In the genomic region with DNA sequence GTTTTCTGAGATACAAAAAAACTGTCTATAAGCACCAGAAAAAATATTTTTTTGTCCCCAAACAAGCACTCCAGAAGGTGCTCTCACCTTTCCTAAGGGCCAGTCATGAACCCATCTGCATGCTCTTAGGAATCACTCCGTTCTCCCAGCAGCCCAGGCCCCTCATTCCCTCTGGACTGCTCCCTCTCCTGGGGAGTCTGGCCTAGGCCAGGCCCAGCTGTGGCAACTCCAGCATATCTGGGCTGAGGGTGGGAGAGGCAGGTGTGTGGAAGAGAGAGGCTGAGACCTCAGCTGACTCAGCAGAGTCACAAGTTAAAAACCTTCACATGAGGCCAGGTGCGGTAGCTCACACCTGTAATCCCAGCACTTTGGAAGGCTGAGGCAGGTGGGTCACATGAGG, we compare ENCODE assay signal across 18 cellular contexts. TPM values are rescaled to one million over a fixed set of nuclear protein-coding genes. Genes with fewer than 3 reads are reported as not detected.
DNase-seq lines count a peak whose midpoint lies in the region; ATAC-seq, FAIRE-seq and TF ChIP-seq lines count a peak whose summit lies in the region.
"Had no signal": no experiment of that assay in that cellular context is flagged by ENCODE, and none has a peak within 500 bp of the region (broad histone marks: within the 10 kb centered on the region; RNA-seq: fewer than 3 reads in every experiment).

No MANE protein-coding gene starts in this region.

- TF ChIP-seq RAD21 in H1 (IDR thresholded peaks at IDR 0.05 in 1 of 2, conservative IDR thresholded peaks at IDR 0.05 in 1 of 2; ENCODE audit: low read depth in 2 of 2, low read length in 2 of 2): peak; percentile 17 to 38; a peak in 3 of 4 replicates

- H3K9me2 ChIP-seq in PC-9 (ENCODE audit: insufficient read depth): no peaks in the 10 kb centered on the region

- no peak for FAIRE-seq in H1 (lab: Jason Lieb, UNC)

- H3K56ac ChIP-seq in H1 (replicated peaks; ENCODE audit: insufficient read length, low read depth, low read length): no peak overlapping the region

- H3K18ac ChIP-seq in H1 (ENCODE audit: extremely low read depth, low read length): no peak overlapping the region

- no peak overlapping the region for H3K14ac ChIP-seq in H1 (ENCODE audit: insufficient read length)

- H2AK5ac ChIP-seq in H1 (ENCODE audit: low read depth, low read length): no peak overlapping the region

- TF ChIP-seq CTCF in H1 (IDR thresholded peaks at IDR 0.05; ENCODE audit: control extremely low read depth in 1 of 3, insufficient read depth in 1 of 3, low read depth in 1 of 3, low read length in 3 of 3): peak; percentile 23 to 42 (median 27); a peak in 3 of 4 replicates
- TF ChIP-seq CTCF in PC-9 (conservative IDR thresholded peaks at IDR 0.05): no peak

- no peak for DNase-seq in activated CD4-positive, alpha-beta T cell treated with anti-CD3 and anti-CD28 coated beads for 36 hours
- no peak for DNase-seq in activated CD4-positive, alpha-beta T cell treated with anti-CD3 and anti-CD28 coated beads for 4 hours
- DNase-seq in NCI-H510A (lab: John Stamatoyannopoulos, UW) (peak; percentile 56), H1 (ENCODE audit: low read depth in 1 of 2, low spot score in 2 of 2) (no peak), PC-9 (no peak)
- DNase-seq in stimulated activated naive B cell treated with anti-CD40 and anti-IgM and Interleukin-4, amounts not matched to agents 10 μg/mL and 1 μg/mL and 100 μg/mL, for 72 hours: no peak
- DNase-seq: activated naive CD8-positive, alpha-beta T cell treated with anti-CD3 and anti-CD28 coated beads, Interleukin-2, amount 10 ng/mL, durations not matched to agents 7 days and 5 days; CD4-positive, alpha-beta memory T cell; DMS79 treated with DMSO at 0.1 percent for 48 hours; effector memory CD4-positive, alpha-beta T cell; NCI-H1436 treated with DMSO at 0.1 percent for 48 hours; stimulated activated CD4-positive, alpha-beta T cell treated with anti-CD3 and anti-CD28 coated beads, Interleukin-2, amount 100 ng/mL, for 24 hours; stimulated activated naive CD4-positive, alpha-beta T cell treated with Interleukin-2 at 50 U/mL for 16 hours had no signal

- TF ChIP-seq POLR2A in H1 (IDR thresholded peaks at IDR 0.05; ENCODE audit: control extremely low read depth in 1 of 2, low read depth in 2 of 2, low read length in 2 of 2): no peak

- H3K27me3 Mint-ChIP-seq in activated CD4-positive, alpha-beta T cell treated with anti-CD3 and anti-CD28 coated beads for 36 hours: no peaks in the 10 kb centered on the region
- H3K27me3 Mint-ChIP-seq in stimulated activated naive B cell treated with anti-CD40 and anti-IgM and Interleukin-4, amounts not matched to agents 10 μg/mL and 1 μg/mL and 100 μg/mL, for 72 hours: no peaks in the 10 kb centered on the region
- H3K27me3 Mint-ChIP-seq: activated naive CD8-positive, alpha-beta T cell treated with anti-CD3 and anti-CD28 coated beads, Interleukin-2, amount 10 ng/mL, durations not matched to agents 7 days and 5 days; CD4-positive, alpha-beta memory T cell had no signal

- no peaks in the 10 kb centered on the region for H3K27me3 ChIP-seq in H1 (replicated peaks in 1 of 4; ENCODE audit: control insufficient read depth in 3 of 4, extremely low read depth in 1 of 4, insufficient read depth in 3 of 4, low read length in 3 of 4)
- no peaks in the 10 kb centered on the region for H3K27me3 ChIP-seq in PC-9 (ENCODE audit: insufficient read depth, low read depth)
- H3K27me3 ChIP-seq: tibial artery had no signal

- peaks cover 18% of the 10 kb centered on the region for H3K4me1 Mint-ChIP-seq in activated CD4-positive, alpha-beta T cell treated with anti-CD3 and anti-CD28 coated beads for 36 hours
- H3K4me1 Mint-ChIP-seq in stimulated activated naive B cell treated with anti-CD40 and anti-IgM and Interleukin-4, amounts not matched to agents 10 μg/mL and 1 μg/mL and 100 μg/mL, for 72 hours: peaks cover 18 to 23% of the 10 kb centered on the region in 2 donors
- H3K4me1 Mint-ChIP-seq: CD4-positive, alpha-beta memory T cell had no signal

- no peak overlapping the region for H2BK120ac ChIP-seq in H1 (replicated peaks; ENCODE audit: low read depth, low read length)

- CTCF ChIA-PET in activated CD4-positive, alpha-beta T cell treated with anti-CD3 and anti-CD28 coated beads for 36 hours (lab: Charles Lee): no interaction called here
- CTCF ChIA-PET in H1 (lab: Charles Lee; ENCODE audit: partially characterized antibody): interaction anchor here (0.7 to 7.4 kb wide), 3 partner anchors 8 to 207 kb away, joined by 3 to 43 read pairs (median 5); no protein-coding TSS in a partner anchor
- CTCF ChIA-PET in PC-9 (lab: Charles Lee): no interaction called here

- no peak overlapping the region for H4K8ac ChIP-seq in H1 (ENCODE audit: extremely low read depth, insufficient read depth, low read length)

- H4K20me1 ChIP-seq in H1 (replicated peaks in 1 of 2; ENCODE audit: control insufficient read depth in 1 of 2, insufficient read depth in 2 of 2, low read length in 2 of 2): no peaks in the 10 kb centered on the region
- H4K20me1 ChIP-seq in PC-9 (ENCODE audit: insufficient read depth): no peaks in the 10 kb centered on the region

- POLR2A ChIA-PET in activated CD4-positive, alpha-beta T cell treated with anti-CD3 and anti-CD28 coated beads for 36 hours (lab: Charles Lee): no interaction called here
- POLR2A ChIA-PET in H1 (lab: Charles Lee; ENCODE audit: partially characterized antibody): interaction anchor here (0.6 kb wide), 1 partner anchor 224 kb away, joined by 3 read pairs; no protein-coding TSS in a partner anchor
- POLR2A ChIA-PET in PC-9 (lab: Charles Lee; ENCODE audit: unreplicated experiment): no interaction called here

- peaks cover 17% of the 10 kb centered on the region for H3K36me3 Mint-ChIP-seq in activated CD4-positive, alpha-beta T cell treated with anti-CD3 and anti-CD28 coated beads for 36 hours (ENCODE audit: low read depth)
- H3K36me3 Mint-ChIP-seq in stimulated activated naive B cell treated with anti-CD40 and anti-IgM and Interleukin-4, amounts not matched to agents 10 μg/mL and 1 μg/mL and 100 μg/mL, for 72 hours: peaks cover 49 to 57% of the 10 kb centered on the region in 2 donors

- H3K36me3 ChIP-seq in H1 (ENCODE audit: control insufficient read depth in 2 of 4, insufficient read depth in 4 of 4, low read length in 3 of 4) (peaks cover 8 to 26% (median 14%) of the 10 kb centered on the region in 4 experiments; a peak in 7 of 8 replicates), PC-9 (ENCODE audit: low read depth) (no peaks in the 10 kb centered on the region)

- H3K23me2 ChIP-seq in H1 (ENCODE audit: low read depth, low read length): 0 out of 2 replicates have a peak, but pooled peaks cover 2% of the 10 kb centered on the region

- WGBS in H1 (ENCODE audit: extremely low coverage in 1 of 2, insufficient coverage in 1 of 2, insufficient read length in 1 of 2, insufficient replicate concordance in 2 of 2, low coverage in 1 of 2, low lambda C conversion rate in 2 of 2, missing lambda C conversion rate in 1 of 2), 2 experiments: 93% methylated on average over 2 of the region's 2 CpGs; no CpG with 5 or more reads in 1 of the 2 experiments

- no peak overlapping the region for H2BK15ac ChIP-seq in H1 (ENCODE audit: low read length)

- H3K4me1 ChIP-seq in H1 (replicated peaks in 1 of 4; ENCODE audit: control insufficient read depth in 3 of 4, insufficient read depth in 4 of 4, low read length in 3 of 4): peaks cover 9 to 22% (median 12%) of the 10 kb centered on the region in 4 experiments; a peak in 6 of 7 replicates
- H3K4me1 ChIP-seq in PC-9 (replicated peaks; ENCODE audit: insufficient read depth): no peaks in the 10 kb centered on the region

- H3K9ac ChIP-seq in H1 (replicated peaks in 1 of 4; ENCODE audit: extremely low read depth in 1 of 4, low read depth in 3 of 4, low read length in 3 of 4): no peak overlapping the region

- H3K4ac ChIP-seq in H1 (replicated peaks; ENCODE audit: insufficient read length, low read depth, low read length): no peak overlapping the region

- H3K79me1 ChIP-seq in H1 (ENCODE audit: low read depth, low read length): no peaks in the 10 kb centered on the region

- H3F3A ChIP-seq in PC-9 (ENCODE audit: insufficient read depth, low read depth): no peaks in the 10 kb centered on the region

- no TSS peak for BruUV-seq in PC-9 (replicated peaks; lab: Mats Ljungman, UMichigan)

- H3K9me3 ChIP-seq in H1 (ENCODE audit: insufficient read depth in 2 of 2, low read depth in 1 of 2, low read length in 1 of 2) (no peaks in the 10 kb centered on the region), PC-9 (ENCODE audit: insufficient read depth, low read depth) (no peaks in the 10 kb centered on the region)
- H3K9me3 ChIP-seq: tibial artery had no signal

- no peak overlapping the region for H4K91ac ChIP-seq in H1 (replicated peaks; ENCODE audit: insufficient read length, low read length)

- no peak overlapping the region for H3K27ac ChIP-seq in H1 (ENCODE audit: low read depth, low read length)
- no peak overlapping the region for H3K27ac ChIP-seq in PC-9
- H3K27ac ChIP-seq: tibial artery had no signal

- no peak overlapping the region for H3K23ac ChIP-seq in H1 (ENCODE audit: insufficient read length)

- H2AFZ ChIP-seq in H1 (ENCODE audit: low read length) (no peak overlapping the region), PC-9 (no peak overlapping the region)

- H3K4me3 Mint-ChIP-seq in activated CD4-positive, alpha-beta T cell treated with anti-CD3 and anti-CD28 coated beads for 36 hours: no peak overlapping the region
- H3K4me3 Mint-ChIP-seq in stimulated activated naive B cell treated with anti-CD40 and anti-IgM and Interleukin-4, amounts not matched to agents 10 μg/mL and 1 μg/mL and 100 μg/mL, for 72 hours: no peak overlapping the region
- H3K4me3 Mint-ChIP-seq: activated naive CD8-positive, alpha-beta T cell treated with anti-CD3 and anti-CD28 coated beads, Interleukin-2, amount 10 ng/mL, durations not matched to agents 7 days and 5 days; activated T-helper 1 cell treated with anti-CD3 and anti-CD28 coated beads, Interleukin-12 subunit alpha, Interleukin-12 subunit beta, Interleukin-2, Interleukin-4 antibody, amounts not matched to agents 30 ng/mL and 10 ng/mL and 1 ng/mL, durations not matched to agents 14 hours and 24 hours and 36 hours; CD4-positive, alpha-beta memory T cell had no signal

- H3K79me2 ChIP-seq in H1 (ENCODE audit: control insufficient read depth in 1 of 2, insufficient read depth in 2 of 2, low read length in 2 of 2) (no peaks in the 10 kb centered on the region), PC-9 (ENCODE audit: low read depth) (no peaks in the 10 kb centered on the region)

- no peak overlapping the region for H2BK20ac ChIP-seq in H1 (ENCODE audit: low read length)

- H3K4me2 ChIP-seq in H1 (ENCODE audit: insufficient read depth in 1 of 2, low read depth in 2 of 2, low read length in 2 of 2): no peak overlapping the region
- H3K4me2 ChIP-seq in PC-9: no peak overlapping the region

- peak overlapping the region; percentile 57 for H3K27ac Mint-ChIP-seq in activated CD4-positive, alpha-beta T cell treated with anti-CD3 and anti-CD28 coated beads for 36 hours
- peak overlapping the region; percentile 51 for H3K27ac Mint-ChIP-seq in stimulated activated naive B cell treated with anti-CD40 and anti-IgM and Interleukin-4, amounts not matched to agents 10 μg/mL and 1 μg/mL and 100 μg/mL, for 72 hours
- H3K27ac Mint-ChIP-seq: activated naive CD8-positive, alpha-beta T cell treated with anti-CD3 and anti-CD28 coated beads, Interleukin-2, amount 10 ng/mL, durations not matched to agents 7 days and 5 days; activated T-helper 1 cell treated with anti-CD3 and anti-CD28 coated beads, Interleukin-12 subunit alpha, Interleukin-12 subunit beta, Interleukin-2, Interleukin-4 antibody, amounts not matched to agents 30 ng/mL and 10 ng/mL and 1 ng/mL, durations not matched to agents 14 hours and 24 hours and 36 hours had no signal

- H4K5ac ChIP-seq in H1 (ENCODE audit: insufficient read length, low read depth, low read length): no peak overlapping the region

- H3K4me3 ChIP-seq in H1 (ENCODE audit: extremely low read depth in 1 of 4, insufficient read depth in 2 of 4, low read depth in 3 of 4, low read length in 4 of 4): no peak overlapping the region
- no peak overlapping the region for H3K4me3 ChIP-seq in PC-9
- H3K4me3 ChIP-seq: tibial artery had no signal

- H3K9me3 Mint-ChIP-seq in activated CD4-positive, alpha-beta T cell treated with anti-CD3 and anti-CD28 coated beads for 36 hours (ENCODE audit: low read depth): no peaks in the 10 kb centered on the region
- H3K9me3 Mint-ChIP-seq in stimulated activated naive B cell treated with anti-CD40 and anti-IgM and Interleukin-4, amounts not matched to agents 10 μg/mL and 1 μg/mL and 100 μg/mL, for 72 hours: no peaks in the 10 kb centered on the region
- H3K9me3 Mint-ChIP-seq: activated naive CD8-positive, alpha-beta T cell treated with anti-CD3 and anti-CD28 coated beads, Interleukin-2, amount 10 ng/mL, durations not matched to agents 7 days and 5 days; activated T-helper 1 cell treated with anti-CD3 and anti-CD28 coated beads, Interleukin-12 subunit alpha, Interleukin-12 subunit beta, Interleukin-2, Interleukin-4 antibody, amounts not matched to agents 30 ng/mL and 10 ng/mL and 1 ng/mL, durations not matched to agents 14 hours and 24 hours and 36 hours; CD4-positive, alpha-beta memory T cell had no signal

- H2BK5ac ChIP-seq in H1 (ENCODE audit: low read depth, low read length): no peak overlapping the region

- no peak for ATAC-seq in activated CD4-positive, alpha-beta T cell treated with anti-CD3 and anti-CD28 coated beads for 36 hours
- no peak for ATAC-seq in stimulated activated naive B cell treated with anti-CD40 and anti-IgM and Interleukin-4, amounts not matched to agents 10 μg/mL and 1 μg/mL and 100 μg/mL, for 72 hours (replicated peaks)
- ATAC-seq in HG03135 (IDR thresholded peaks at IDR 0.05; ENCODE audit: unreplicated experiment): no peak
- ATAC-seq in HG03095 (IDR thresholded peaks at IDR 0.05; ENCODE audit: unreplicated experiment): no peak
- ATAC-seq: left lobe of liver had no signal

- no peak for TF ChIP-seq EP300 in H1 (IDR thresholded peaks at IDR 0.05; ENCODE audit: borderline replicate concordance in 1 of 2, low read depth in 2 of 2, low read length in 2 of 2)

- no peak overlapping the region for H2BK12ac ChIP-seq in H1 (ENCODE audit: low read depth, low read length)

- intact Hi-C loops in activated CD4-positive, alpha-beta T cell treated with anti-CD3 and anti-CD28 coated beads for 36 hours (cut with DNase I, micrococcal nuclease): no loop called here
- intact Hi-C loops in PC-9 (cut with micrococcal nuclease; ENCODE audit: unreplicated experiment): no loop called here

RNA-seq across cellular contexts. Expression of gene TRAFD1, which starts 54.6 kb away (rescaled TPM):
- 10 to 100 TPM; 52.5 to 54.1 TPM for total RNA-seq in activated CD4-positive, alpha-beta T cell treated with anti-CD3 and anti-CD28 coated beads for 36 hours
- total RNA-seq in H1 (2021; fragmentation: NEBNext Ultra II Directional; extraction: Animal tissue kit (Norgen Biotek cat#: 25700)): 33.1 and 36.3 TPM in 2 replicates
- 16.1 and 18.1 TPM in 2 replicates for polyA plus RNA-seq in H1 (2011; rRNA removed)
- polyA plus RNA-seq in H1 (2011; cell fraction: cytosol; rRNA removed): 24.2 TPM
- 20.6 TPM for polyA plus RNA-seq in H1 (2011; cell fraction: nucleus; rRNA removed)
- polyA plus RNA-seq in H1 (2012, experiment 1 of 2): 28.4 to 33.5 TPM (median 31.0 TPM) in 4 replicates
- polyA plus RNA-seq in H1 (2012, experiment 2 of 2): 25.2 TPM
- 17.9 TPM for polyA plus RNA-seq in H1 (2013, experiment 1 of 2)
- 16.1 TPM for polyA plus RNA-seq in H1 (2013, experiment 2 of 2)
- polyA minus RNA-seq in H1 (2011; rRNA and poly(A)+ RNA removed): 28.5 and 32.7 TPM in 2 replicates
- 10.0 TPM for polyA minus RNA-seq in H1 (2011; cell fraction: cytosol; rRNA and poly(A)+ RNA removed)
- 11.2 TPM for polyA minus RNA-seq in H1 (2011; cell fraction: nucleus; rRNA and poly(A)+ RNA removed)
- total RNA-seq in PC-9 (2021): 34.1 and 38.7 TPM in 2 replicates
